Comparison of ENCODE assay signal across 13 cellular contexts in genomic region chr2:203578511-203579130, GRCh38. TPM values are rescaled to one million over a fixed set of nuclear protein-coding genes. Genes with fewer than 3 reads are reported as not detected.
DNase-seq lines count a peak whose midpoint lies in the region; ATAC-seq, FAIRE-seq and TF ChIP-seq lines count a peak whose summit lies in the region.
"Had no signal": no experiment of that assay in that cellular context is flagged by ENCODE, and none has a peak within 500 bp of the region (broad histone marks: within the 10 kb centered on the region; RNA-seq: fewer than 3 reads in every experiment).

No MANE protein-coding gene starts in this region.

- WGBS in mammary epithelial cell (ENCODE audit: low coverage, missing lambda C conversion rate) = 65% methylated on average over 2 of the region's 2 CpGs
- WGBS in pancreas, 2 donors = 42 to 50% methylated on average over 2 of the region's 2 CpGs
- 71 to 80% methylated on average over 1 to 2 of the region's 2 CpGs for WGBS in gastroesophageal sphincter (ENCODE audit: low coverage in 1 of 2), 2 donors

- H3K9me3 ChIP-seq in mammary epithelial cell (replicated peaks; ENCODE audit: insufficient read depth, low read length) (no peaks in the 10 kb centered on the region), pancreas (no peaks in the 10 kb centered on the region), gastroesophageal sphincter (no peaks in the 10 kb centered on the region)
- H3K9me3 ChIP-seq in CD8-positive, alpha-beta memory T cell (ENCODE audit: low read length) = no peaks in the 10 kb centered on the region

- DNase-seq in GM23338 (ENCODE audit: low spot score) = no peak
- DNase-seq in mammary epithelial cell = peak; percentile 24
- no peak for DNase-seq in pancreas
- no peak for DNase-seq in 8988T
- no peak for DNase-seq in SHP77 treated with DMSO at 0.1 percent for 48 hours (lab: John Stamatoyannopoulos, UW)
- no peak for DNase-seq in CD8-positive, alpha-beta memory T cell
- DNase-seq: head of caudate nucleus, NCI-H446 had no signal

- in situ Hi-C loops in mammary epithelial cell (cut with MboI; ENCODE audit: low sequenced_read_pairs in 2 of 2) = no loop called here

- peak overlapping the region; percentile 47 for H3K27ac ChIP-seq in ACC112 (ENCODE audit: low read depth, low read length)
- no peak overlapping the region for H3K27ac ChIP-seq in GM23338 (ENCODE audit: low read depth)
- peak overlapping the region; percentile 20 for H3K27ac ChIP-seq in mammary epithelial cell (ENCODE audit: insufficient read depth, low read depth, low read length)
- peak overlapping the region in 3 of 4 donors; percentile 46 to 92 (median 92) for H3K27ac ChIP-seq in pancreas
- H3K27ac ChIP-seq in gastroesophageal sphincter = no peak overlapping the region
- no peak overlapping the region for H3K27ac ChIP-seq in CD8-positive, alpha-beta memory T cell (ENCODE audit: low read depth, low read length)

- no peaks in the 10 kb centered on the region for H3F3A ChIP-seq in GM23338 (replicated peaks; ENCODE audit: low read depth)

- H3K27ac Mint-ChIP-seq in GM23338 = no peak overlapping the region
- H3K27ac Mint-ChIP-seq in CD8-positive, alpha-beta memory T cell = peak overlapping the region in 1 of 8 donors; percentile 34

- H3K27me3 Mint-ChIP-seq in GM23338 (ENCODE audit: insufficient read depth, low read depth, poor library complexity) = no peaks in the 10 kb centered on the region
- H3K27me3 Mint-ChIP-seq in CD8-positive, alpha-beta memory T cell = peaks cover 0 to 12% of the 10 kb centered on the region in 2 donors

- H4K20me1 ChIP-seq in GM23338 (replicated peaks; ENCODE audit: insufficient read depth) (no peaks in the 10 kb centered on the region), mammary epithelial cell (ENCODE audit: insufficient read depth, low read length) (no peaks in the 10 kb centered on the region)

- CTCF ChIA-PET in mammary epithelial cell (lab: Charles Lee; ENCODE audit: low non-redundant PET) = interaction anchor here (0.6 kb wide), 1 partner anchor 233 kb away, joined by 3 read pairs; no protein-coding TSS in a partner anchor
- CTCF ChIA-PET in CD8-positive, alpha-beta memory T cell (lab: Charles Lee) = no interaction called here

- no TSS peak for BruUV-seq in mammary epithelial cell (replicated peaks; lab: Mats Ljungman, UMichigan)

- TF ChIP-seq EP300 in gastroesophageal sphincter (IDR thresholded peaks at IDR 0.05) = no peak

- no peaks in the 10 kb centered on the region for H3K79me2 ChIP-seq in ACC112 (ENCODE audit: control insufficient read depth, insufficient read depth, low read length, unreplicated experiment)
- no peaks in the 10 kb centered on the region for H3K79me2 ChIP-seq in GM23338 (replicated peaks; ENCODE audit: insufficient read depth)
- no peaks in the 10 kb centered on the region for H3K79me2 ChIP-seq in mammary epithelial cell (ENCODE audit: insufficient read depth, low read length)

- H2AFZ ChIP-seq in ACC112 (ENCODE audit: low read length, unreplicated experiment) (no peak overlapping the region), GM23338 (0 out of 2 replicates have a peak overlapping the region, but pooled peaks have one; percentile 23), mammary epithelial cell (ENCODE audit: low read depth, low read length) (no peak overlapping the region)

- peaks cover 14% of the 10 kb centered on the region for H3K4me1 Mint-ChIP-seq in GM23338
- peaks cover 10 to 16% (median 14%) of the 10 kb centered on the region in 3 donors for H3K4me1 Mint-ChIP-seq in CD8-positive, alpha-beta memory T cell

- no peaks in the 10 kb centered on the region for H3K36me3 Mint-ChIP-seq in GM23338 (ENCODE audit: low read depth)
- H3K36me3 Mint-ChIP-seq in CD8-positive, alpha-beta memory T cell = no peaks in the 10 kb centered on the region

- H3K4me3 ChIP-seq in ACC112 (ENCODE audit: low read depth, low read length) (no peak overlapping the region), GM23338 (no peak overlapping the region), mammary epithelial cell (replicated peaks in 1 of 3; ENCODE audit: insufficient read depth in 1 of 3, low read depth in 2 of 3, low read length in 3 of 3) (no peak overlapping the region), pancreas (no peak overlapping the region), gastroesophageal sphincter (no peak overlapping the region)
- no peak overlapping the region for H3K4me3 ChIP-seq in CD8-positive, alpha-beta memory T cell (ENCODE audit: low read length)

- no peak overlapping the region for H3K9ac ChIP-seq in mammary epithelial cell (ENCODE audit: insufficient read depth, low read length)

- H3K9me2 ChIP-seq in GM23338 (ENCODE audit: insufficient read depth) = no peaks in the 10 kb centered on the region

- no peak overlapping the region for H3K4me3 Mint-ChIP-seq in GM23338
- H3K4me3 Mint-ChIP-seq in CD8-positive, alpha-beta memory T cell = no peak overlapping the region
- H3K4me3 Mint-ChIP-seq: endodermal cell had no signal

- TF ChIP-seq POLR2A in gastroesophageal sphincter (IDR thresholded peaks at IDR 0.05) = no peak

- H3K4me2 ChIP-seq in GM23338 (no peak overlapping the region), mammary epithelial cell (ENCODE audit: insufficient read depth, low read depth, low read length) (peak overlapping the region; percentile 36)

- intact Hi-C loops in mammary epithelial cell (cut with micrococcal nuclease) (loop anchor here (1.0 to 5.0 kb wide), 3 partner anchors 43 to 204 kb away; partner anchors contain the start of gene RAPH1), pancreas (cut with DNase I) (no loop called here)

- TF ChIP-seq CTCF in GM23338 (conservative IDR thresholded peaks at IDR 0.05; ENCODE audit: low read depth in 2 of 2) = no peak
- no peak for TF ChIP-seq CTCF in mammary epithelial cell (conservative IDR thresholded peaks at IDR 0.05 in 1 of 2, IDR thresholded peaks at IDR 0.05 in 1 of 2; ENCODE audit: extremely low read depth in 1 of 2, insufficient read depth in 1 of 2, low read depth in 1 of 2, low read length in 2 of 2)
- no peak for TF ChIP-seq CTCF in pancreas (IDR thresholded peaks at IDR 0.05)
- TF ChIP-seq CTCF in gastroesophageal sphincter (IDR thresholded peaks at IDR 0.05) = no peak

- peaks cover 29% of the 10 kb centered on the region for H3K4me1 ChIP-seq in ACC112 (ENCODE audit: control insufficient read depth, insufficient read depth, low read length, unreplicated experiment)
- H3K4me1 ChIP-seq in GM23338 (ENCODE audit: insufficient read depth) = 0 out of 2 replicates have a peak, but pooled peaks cover 12% of the 10 kb centered on the region
- peaks cover 28% of the 10 kb centered on the region for H3K4me1 ChIP-seq in mammary epithelial cell (ENCODE audit: insufficient read depth, low read length)
- H3K4me1 ChIP-seq in pancreas = peaks cover 23 to 42% (median 31%) of the 10 kb centered on the region in 3 donors
- H3K4me1 ChIP-seq in gastroesophageal sphincter = peaks cover 7 to 31% (median 12%) of the 10 kb centered on the region in 3 donors
- H3K4me1 ChIP-seq in CD8-positive, alpha-beta memory T cell (ENCODE audit: insufficient read depth, low read length) = no peaks in the 10 kb centered on the region

- H3K27me3 ChIP-seq in ACC112 (ENCODE audit: insufficient read depth, low read length) (no peaks in the 10 kb centered on the region), GM23338 (ENCODE audit: insufficient read depth) (no peaks in the 10 kb centered on the region), mammary epithelial cell (ENCODE audit: insufficient read depth, low read length) (no peaks in the 10 kb centered on the region), pancreas (no peaks in the 10 kb centered on the region), gastroesophageal sphincter (no peaks in the 10 kb centered on the region)
- no peaks in the 10 kb centered on the region for H3K27me3 ChIP-seq in CD8-positive, alpha-beta memory T cell (ENCODE audit: insufficient read depth, low read length, poor library complexity, severe bottlenecking)

- no peaks in the 10 kb centered on the region for H3K36me3 ChIP-seq in ACC112 (ENCODE audit: insufficient read depth, low read length)
- H3K36me3 ChIP-seq in GM23338 (ENCODE audit: insufficient read depth) = no peaks in the 10 kb centered on the region
- H3K36me3 ChIP-seq in mammary epithelial cell (ENCODE audit: insufficient read depth, low read length) = no peaks in the 10 kb centered on the region
- no peaks in the 10 kb centered on the region for H3K36me3 ChIP-seq in pancreas
- H3K36me3 ChIP-seq in gastroesophageal sphincter = no peaks in the 10 kb centered on the region
- H3K36me3 ChIP-seq in CD8-positive, alpha-beta memory T cell (ENCODE audit: insufficient read depth, low read length) = no peaks in the 10 kb centered on the region

- H3K9me3 Mint-ChIP-seq in GM23338 = no peaks in the 10 kb centered on the region
- H3K9me3 Mint-ChIP-seq in CD8-positive, alpha-beta memory T cell = no peaks in the 10 kb centered on the region
- H3K9me3 Mint-ChIP-seq: endodermal cell had no signal

- ATAC-seq in GM23338 (no peak), pancreas (peak in 3 of 4 donors; percentile 47 to 59 (median 47)), gastroesophageal sphincter (no peak)
- ATAC-seq: Right ventricle myocardium inferior had no signal

- dilution Hi-C loops in mammary epithelial cell (cut with HindIII; ENCODE audit: low sequenced_read_pairs) = loop anchor here (5.0 kb wide), 1 partner anchor 46 kb away; no protein-coding TSS in a partner anchor

- POLR2A ChIA-PET in CD8-positive, alpha-beta memory T cell (lab: Charles Lee) = no interaction called here

- no peak for FAIRE-seq in pancreas (lab: Jason Lieb, UNC)
- FAIRE-seq: HTR-8/SVneo had no signal

TF ChIP-seq in GM23338, 12 proteins besides CTCF, POLR2A, EP300 and RAD21 (continues in another document):
- TF ChIP-seq ZNF331 (CRISPR knock-in tag; IDR thresholded peaks at IDR 0.05; ENCODE audit: low read depth) = no peak
- no peak for TF ChIP-seq ZNF114 (CRISPR knock-in tag; IDR thresholded peaks at IDR 0.05)

RNA-seq across cellular contexts. Expression of gene RAPH1, which starts 43.5 kb away (rescaled TPM):
- 36.2 and 39.1 TPM in 2 replicates for total RNA-seq in GM23338 (2014; rRNA removed; shearing (Covaris generic))
- polyA plus RNA-seq in GM23338 (2016; fragmentation: Nextera tagmentation; extraction: Ambion mirVana) = 5.0 and 6.6 TPM in 2 replicates
- total RNA-seq in mammary epithelial cell = 10 to 100 TPM; 12.5 to 42.2 TPM
- 6.1 TPM for polyA plus RNA-seq in mammary epithelial cell
- polyA minus RNA-seq in mammary epithelial cell = 51.5 TPM
- 10 to 100 TPM in 5 of 6 donors, 1 to 10 TPM in 1; 7.6 to 19.2 (median 13.7) TPM for total RNA-seq in pancreas
- 1 to 10 TPM; 2.3 to 3.7 TPM for polyA plus RNA-seq in pancreas
- total RNA-seq in gastroesophageal sphincter = 10 to 100 TPM; 17.1 to 39.6 (median 21.7) TPM
- 1 to 10 TPM; 2.8 to 3.5 TPM for total RNA-seq in CD8-positive, alpha-beta memory T cell
- not detected for polyA plus RNA-seq in CD8-positive, alpha-beta memory T cell

Comparison
In these comparisons a context has a peak if more than half of its experiments do, and no peak if none do; other contexts are left out.
1. H3K27ac ChIP-seq: peak in ACC112 (single experiment), mammary epithelial cell (single experiment) and pancreas (3 of 4); none in GM23338 (single experiment), gastroesophageal sphincter (0 of 4) and CD8-positive, alpha-beta memory T cell (single experiment).
2. ATAC-seq: peak in pancreas (3 of 4); none in GM23338 (single experiment) and gastroesophageal sphincter (single experiment).